ENCODE assay signal across 10 cellular contexts in genomic region chr17:28372945-28373274, GRCh38. TPM values are rescaled to one million over a fixed set of nuclear protein-coding genes. Genes with fewer than 3 reads are reported as not detected.
DNase-seq lines count a peak whose midpoint lies in the region; ATAC-seq, FAIRE-seq and TF ChIP-seq lines count a peak whose summit lies in the region.
"Had no signal": no experiment of that assay in that cellular context is flagged by ENCODE, and none has a peak within 500 bp of the region (broad histone marks: within the 10 kb centered on the region; RNA-seq: fewer than 3 reads in every experiment).

No MANE protein-coding gene starts in this region.

- no peak for TF ChIP-seq POLR2A in endothelial cell of umbilical vein (IDR thresholded peaks at IDR 0.05; ENCODE audit: low read depth, low read length)

- no peaks in the 10 kb centered on the region for H3K9me1 ChIP-seq in endothelial cell of umbilical vein (replicated peaks; ENCODE audit: control insufficient read depth, extremely low read depth, insufficient read depth, low read length)

- H3K79me2 ChIP-seq in OCI-LY3 (ENCODE audit: low read length), result peaks cover 34% of the 10 kb centered on the region
- no peaks in the 10 kb centered on the region for H3K79me2 ChIP-seq in endothelial cell of umbilical vein (ENCODE audit: control insufficient read depth, insufficient read depth, low read length)

- peak overlapping the region; percentile 87 for H3K4me3 Mint-ChIP-seq in T-helper 1 cell treated with Interleukin-12 subunit alpha and Interleukin-12 subunit beta and Interleukin-4 antibody, amounts not matched to agents 30 μg/mL and 1 μg/mL, for 36 hours

- intact Hi-C loops in endothelial cell of umbilical vein (cut with micrococcal nuclease), result no loop called here

- no peaks in the 10 kb centered on the region for H3K27me3 Mint-ChIP-seq in T-helper 1 cell treated with Interleukin-12 subunit alpha and Interleukin-12 subunit beta and Interleukin-4 antibody, amounts not matched to agents 30 μg/mL and 1 μg/mL, for 36 hours (ENCODE audit: low read depth)

- H3K4me3 ChIP-seq in OCI-LY3 (ENCODE audit: low read length) (peak overlapping the region; percentile 97), endothelial cell of umbilical vein (replicated peaks in 1 of 3; ENCODE audit: insufficient read depth in 1 of 3, low read depth in 1 of 3, low read length in 3 of 3) (no peak overlapping the region), retinal pigment epithelial cell (ENCODE audit: low read length) (peak overlapping the region; percentile 46)

- H3K27me3 ChIP-seq in OCI-LY3 (ENCODE audit: low read depth, low read length) (no peaks in the 10 kb centered on the region), endothelial cell of umbilical vein (ENCODE audit: control insufficient read depth in 2 of 2, insufficient read depth in 2 of 2, low read length in 2 of 2) (no peaks in the 10 kb centered on the region)

- peak overlapping the region; percentile 85 for H3K9ac ChIP-seq in OCI-LY3 (ENCODE audit: low read length)
- no peak overlapping the region for H3K9ac ChIP-seq in endothelial cell of umbilical vein (replicated peaks; ENCODE audit: extremely low read depth, insufficient read depth, low read length)

- H3K9me3 ChIP-seq in OCI-LY3 (ENCODE audit: insufficient read depth, low read length) (no peaks in the 10 kb centered on the region), endothelial cell of umbilical vein (replicated peaks; ENCODE audit: control insufficient read depth, insufficient read depth, low read length) (no peaks in the 10 kb centered on the region)

- TF ChIP-seq CTCF in OCI-LY3 (IDR thresholded peaks at IDR 0.05; ENCODE audit: low read depth, low read length) (no peak), endothelial cell of umbilical vein (IDR thresholded peaks at IDR 0.05; ENCODE audit: extremely low read depth in 1 of 2, insufficient read depth in 1 of 2, low read depth in 1 of 2, low read length in 2 of 2) (no peak), retinal pigment epithelial cell (conservative IDR thresholded peaks at IDR 0.05; ENCODE audit: low read depth, low read length) (no peak)

- TSS peak; percentile 16 for BruUV-seq in endothelial cell of umbilical vein (replicated peaks; lab: Mats Ljungman, UMichigan)

- H3K36me3 ChIP-seq in OCI-LY3 (replicated peaks; ENCODE audit: low read depth, low read length), result no peaks in the 10 kb centered on the region
- no peaks in the 10 kb centered on the region for H3K36me3 ChIP-seq in endothelial cell of umbilical vein (ENCODE audit: control insufficient read depth in 2 of 2, extremely low read depth in 1 of 2, insufficient read depth in 2 of 2, low read length in 2 of 2)

- H3K9me3 Mint-ChIP-seq in T-helper 1 cell treated with Interleukin-12 subunit alpha and Interleukin-12 subunit beta and Interleukin-4 antibody, amounts not matched to agents 30 μg/mL and 1 μg/mL, for 36 hours, result no peaks in the 10 kb centered on the region

- POLR2A ChIA-PET in endothelial cell of umbilical vein (lab: Charles Lee), result no interaction called here

- peaks cover 12% of the 10 kb centered on the region; the same call in 1 of the 2 replicates for H4K20me1 ChIP-seq in OCI-LY3 (ENCODE audit: insufficient read depth, low read length)
- H4K20me1 ChIP-seq in endothelial cell of umbilical vein (replicated peaks; ENCODE audit: control insufficient read depth, extremely low read depth, insufficient read depth, low read length), result no peaks in the 10 kb centered on the region

- ATAC-seq in GM21526 (IDR thresholded peaks at IDR 0.05; ENCODE audit: low FRiP score, unreplicated experiment) (no peak), GM21515 (IDR thresholded peaks at IDR 0.05; ENCODE audit: unreplicated experiment) (no peak)

- peaks cover 14% of the 10 kb centered on the region for H3K4me1 Mint-ChIP-seq in T-helper 1 cell treated with Interleukin-12 subunit alpha and Interleukin-12 subunit beta and Interleukin-4 antibody, amounts not matched to agents 30 μg/mL and 1 μg/mL, for 36 hours (ENCODE audit: low read depth)

- no peak for DNase-seq in T-helper 1 cell
- no peak for DNase-seq in endothelial cell of umbilical vein (ENCODE audit: low read depth, low spot score)
- DNase-seq in retinal pigment epithelial cell (ENCODE audit: low read depth), result no peak
- DNase-seq in CD1c-positive myeloid dendritic cell (ENCODE audit: extremely low spot score), result no peak

- H3K27ac ChIP-seq in OCI-LY3 (ENCODE audit: low read length) (no peak overlapping the region), endothelial cell of umbilical vein (ENCODE audit: insufficient read depth, low read depth, low read length) (no peak overlapping the region)

- H2AFZ ChIP-seq in OCI-LY3 (ENCODE audit: low read depth, low read length) (no peak overlapping the region), endothelial cell of umbilical vein (ENCODE audit: low read depth, low read length) (no peak overlapping the region)

- CTCF ChIA-PET in endothelial cell of umbilical vein (lab: Charles Lee), result interaction anchor here (6.7 kb wide), 1 partner anchor 43 kb away, joined by 36 read pairs; no protein-coding TSS in a partner anchor

- H3K36me3 Mint-ChIP-seq in T-helper 1 cell treated with Interleukin-12 subunit alpha and Interleukin-12 subunit beta and Interleukin-4 antibody, amounts not matched to agents 30 μg/mL and 1 μg/mL, for 36 hours (ENCODE audit: low read depth), result peaks cover 5% of the 10 kb centered on the region

- H3K4me1 ChIP-seq in OCI-LY3 (ENCODE audit: low read length) (peaks cover 16% of the 10 kb centered on the region), endothelial cell of umbilical vein (ENCODE audit: control insufficient read depth, extremely low read depth, insufficient read depth, low read length) (peaks cover 13% of the 10 kb centered on the region)

- H3K4me2 ChIP-seq in OCI-LY3 (ENCODE audit: low read length) (peak overlapping the region; percentile 93), endothelial cell of umbilical vein (ENCODE audit: insufficient read depth, low read length) (no peak overlapping the region)

- dilution Hi-C loops in endothelial cell of umbilical vein (cut with MboI; ENCODE audit: extremely low pct_ligation_motif_present, low sequenced_read_pairs), result no loop called here

- H3K27ac Mint-ChIP-seq in T-helper 1 cell treated with Interleukin-12 subunit alpha and Interleukin-12 subunit beta and Interleukin-4 antibody, amounts not matched to agents 30 μg/mL and 1 μg/mL, for 36 hours, result peak overlapping the region; percentile 67

- no peak for FAIRE-seq in endothelial cell of umbilical vein (lab: Jason Lieb, UNC)

TF ChIP-seq in endothelial cell of umbilical vein, 7 proteins besides CTCF, POLR2A, EP300 and RAD21:
- no peak for TF ChIP-seq FOS (IDR thresholded peaks at IDR 0.05; ENCODE audit: borderline replicate concordance, insufficient read depth, low read length)

RNA-seq across cellular contexts. Expression of gene SARM1, which starts 1.4 kb away (rescaled TPM):
- total RNA-seq in endothelial cell of umbilical vein, result 4.6 and 7.0 TPM in 2 replicates
- polyA plus RNA-seq in endothelial cell of umbilical vein, result 5.6 and 7.0 TPM in 2 replicates
- 5.0 and 5.3 TPM in 2 replicates for polyA plus RNA-seq in endothelial cell of umbilical vein (2011; cell fraction: cytosol; rRNA removed)
- polyA plus RNA-seq in endothelial cell of umbilical vein (2011; cell fraction: nucleus; rRNA removed), result 15.8 and 17.6 TPM in 2 replicates
- 3.9 and 5.7 TPM in 2 replicates for polyA plus RNA-seq in endothelial cell of umbilical vein (2012)
- polyA minus RNA-seq in endothelial cell of umbilical vein, result 9.7 and 14.9 TPM in 2 replicates
- polyA minus RNA-seq in endothelial cell of umbilical vein (2011; cell fraction: cytosol; rRNA and poly(A)+ RNA removed), result 4.3 TPM
- 7.5 and 9.3 TPM in 2 replicates for polyA minus RNA-seq in endothelial cell of umbilical vein (2011; cell fraction: nucleus; rRNA and poly(A)+ RNA removed)

RNA-seq across cellular contexts. Expression of gene VTN, which starts 2.8 kb away (rescaled TPM):
- not detected in 2 replicates for total RNA-seq in endothelial cell of umbilical vein
- 0.68 and 1.1 TPM in 2 replicates for polyA plus RNA-seq in endothelial cell of umbilical vein
- 0.26 and 0.55 TPM in 2 replicates for polyA plus RNA-seq in endothelial cell of umbilical vein (2011; cell fraction: cytosol; rRNA removed)
- 0.68 and 0.77 TPM in 2 replicates for polyA plus RNA-seq in endothelial cell of umbilical vein (2011; cell fraction: nucleus; rRNA removed)
- polyA plus RNA-seq in endothelial cell of umbilical vein (2012), result 0.31 and 0.40 TPM in 2 replicates
- polyA minus RNA-seq in endothelial cell of umbilical vein, result 0.34 TPM in 1 of 2 replicates, not detected in the other
- 16.3 TPM for polyA minus RNA-seq in endothelial cell of umbilical vein (2011; cell fraction: cytosol; rRNA and poly(A)+ RNA removed)
- 0.34 TPM in 1 of 2 replicates, not detected in the other for polyA minus RNA-seq in endothelial cell of umbilical vein (2011; cell fraction: nucleus; rRNA and poly(A)+ RNA removed)

RNA-seq across cellular contexts. Expression of gene SEBOX, which starts 7.9 kb away (rescaled TPM):
- total RNA-seq in endothelial cell of umbilical vein, result not detected in 2 replicates
- not detected in 2 replicates for polyA plus RNA-seq in endothelial cell of umbilical vein
- polyA plus RNA-seq in endothelial cell of umbilical vein (2011; cell fraction: cytosol; rRNA removed), result not detected in 2 replicates
- not detected in 2 replicates for polyA plus RNA-seq in endothelial cell of umbilical vein (2011; cell fraction: nucleus; rRNA removed)
- not detected in 2 replicates for polyA plus RNA-seq in endothelial cell of umbilical vein (2012)
- not detected in 2 replicates for polyA minus RNA-seq in endothelial cell of umbilical vein
- not detected for polyA minus RNA-seq in endothelial cell of umbilical vein (2011; cell fraction: cytosol; rRNA and poly(A)+ RNA removed)
- not detected in 2 replicates for polyA minus RNA-seq in endothelial cell of umbilical vein (2011; cell fraction: nucleus; rRNA and poly(A)+ RNA removed)
- total RNA-seq: dermis microvascular lymphatic vessel endothelial cell, lower leg skin had no signal

RNA-seq across cellular contexts. Expression of gene POLDIP2, which starts 15.6 kb away (rescaled TPM):
- 81.0 and 85.2 TPM in 2 replicates for total RNA-seq in endothelial cell of umbilical vein
- 82.6 and 90.3 TPM in 2 replicates for polyA plus RNA-seq in endothelial cell of umbilical vein
- 82.3 and 91.8 TPM in 2 replicates for polyA plus RNA-seq in endothelial cell of umbilical vein (2011; cell fraction: cytosol; rRNA removed)
- 47.2 and 50.1 TPM in 2 replicates for polyA plus RNA-seq in endothelial cell of umbilical vein (2011; cell fraction: nucleus; rRNA removed)
- 95.9 and 115 TPM in 2 replicates for polyA plus RNA-seq in endothelial cell of umbilical vein (2012)
- polyA minus RNA-seq in endothelial cell of umbilical vein, result 77.3 and 80.7 TPM in 2 replicates
- polyA minus RNA-seq in endothelial cell of umbilical vein (2011; cell fraction: cytosol; rRNA and poly(A)+ RNA removed), result 86.2 TPM
- polyA minus RNA-seq in endothelial cell of umbilical vein (2011; cell fraction: nucleus; rRNA and poly(A)+ RNA removed), result 16.5 and 17.9 TPM in 2 replicates

RNA-seq across cellular contexts. Expression of gene SLC46A1, which starts 33.1 kb away (rescaled TPM):
- total RNA-seq in endothelial cell of umbilical vein, result 1.8 and 4.1 TPM in 2 replicates
- 2.2 and 2.6 TPM in 2 replicates for polyA plus RNA-seq in endothelial cell of umbilical vein
- 1.7 and 2.0 TPM in 2 replicates for polyA plus RNA-seq in endothelial cell of umbilical vein (2011; cell fraction: cytosol; rRNA removed)
- 1.4 and 2.9 TPM in 2 replicates for polyA plus RNA-seq in endothelial cell of umbilical vein (2011; cell fraction: nucleus; rRNA removed)
- 3.9 and 4.2 TPM in 2 replicates for polyA plus RNA-seq in endothelial cell of umbilical vein (2012)
- polyA minus RNA-seq in endothelial cell of umbilical vein, result 3.9 and 4.3 TPM in 2 replicates
- 15.4 TPM for polyA minus RNA-seq in endothelial cell of umbilical vein (2011; cell fraction: cytosol; rRNA and poly(A)+ RNA removed)
- 1.3 and 3.6 TPM in 2 replicates for polyA minus RNA-seq in endothelial cell of umbilical vein (2011; cell fraction: nucleus; rRNA and poly(A)+ RNA removed)

Comparison
In these comparisons a context has a peak if more than half of its experiments do, and no peak if none do; other contexts are left out.
1. H3K4me3 ChIP-seq: peak in OCI-LY3 (single experiment) and retinal pigment epithelial cell (single experiment); none in endothelial cell of umbilical vein (0 of 3).